Comparison of ENCODE assay signal across 1 cellular context in genomic region chr6:142156758-142157068, GRCh38.
A peak's percentile ranks its signal among the peaks of the same experiment; 100 is the strongest.
TF ChIP-seq lines count a peak whose summit lies in the region.

No MANE protein-coding gene starts in this region.

TF ChIP-seq in K562, 482 proteins besides CTCF, POLR2A, EP300 and RAD21:
- peak; percentile 3; the same call in 1 of the 2 replicates for TF ChIP-seq TFE3 (CRISPR knock-in tag; IDR thresholded peaks at IDR 0.05)
